17 cellular contexts compared by ENCODE assay signal in genomic region chr4:183821090-183821853, GRCh38.
DNase-seq lines count a peak whose midpoint lies in the region; ATAC-seq and TF ChIP-seq lines count a peak whose summit lies in the region.
"Had no signal": no experiment of that assay in that cellular context is flagged by ENCODE, and none has a peak within 500 bp of the region (broad histone marks: within the 10 kb centered on the region; RNA-seq: fewer than 3 reads in every experiment).

No MANE protein-coding gene starts in this region.

- peak; percentile 35 for ATAC-seq in stimulated activated naive CD8-positive, alpha-beta T cell treated with anti-CD3 and anti-CD28 coated beads, Interleukin-15, amount 100 ng/mL, for 72 hours
- no peak for ATAC-seq in stimulated activated naive CD8-positive, alpha-beta T cell treated with anti-CD3 and anti-CD28 coated beads, Interleukin-15, Interleukin-2, amounts not matched to agents 100 U/mL and 50 U/mL, for 24 hours
- no peak for ATAC-seq in gastroesophageal sphincter
- ATAC-seq: SK-N-SH treated with all-trans-retinoic acid at 6 μM for 48 hours had no signal

- H3K27me3 Mint-ChIP-seq in stimulated activated naive CD8-positive, alpha-beta T cell treated with anti-CD3 and anti-CD28 coated beads, Interleukin-15, amount 100 ng/mL, for 72 hours: no peaks in the 10 kb centered on the region
- peaks cover 15% of the 10 kb centered on the region for H3K27me3 Mint-ChIP-seq in HFFc6 (ENCODE audit: insufficient read depth)

- no peak overlapping the region for H2BK15ac ChIP-seq in neuronal stem cell (ENCODE audit: low read length)

- H3K36me3 Mint-ChIP-seq in HFFc6 (ENCODE audit: low read depth): no peaks in the 10 kb centered on the region

- no peaks in the 10 kb centered on the region for H3K9me3 Mint-ChIP-seq in stimulated activated naive CD8-positive, alpha-beta T cell treated with anti-CD3 and anti-CD28 coated beads, Interleukin-15, amount 100 ng/mL, for 72 hours
- H3K9me3 Mint-ChIP-seq in HFFc6: no peaks in the 10 kb centered on the region

- peak overlapping the region; percentile 78 for H3K18ac ChIP-seq in neuronal stem cell (ENCODE audit: low read length)

- H3K9me3 ChIP-seq in neuronal stem cell (replicated peaks in 1 of 2; ENCODE audit: control insufficient read depth in 2 of 2, insufficient read depth in 1 of 2, low read depth in 1 of 2, low read length in 2 of 2): peaks cover 0 to 4% of the 10 kb centered on the region in 2 donors
- no peaks in the 10 kb centered on the region for H3K9me3 ChIP-seq in gastroesophageal sphincter
- H3K9me3 ChIP-seq: Caco-2, Peyer's patch had no signal

- no peak overlapping the region for H4K8ac ChIP-seq in neuronal stem cell (ENCODE audit: low read depth, low read length)

- no peak overlapping the region for H2BK120ac ChIP-seq in neuronal stem cell (ENCODE audit: low read depth, low read length)

- in situ Hi-C loops in KBM-7 (cut with MboI; ENCODE audit: low pct_unique_long_range_greater_than_20kb, low sequenced_read_pairs): no loop called here

- H3K4me3 ChIP-seq in neuronal stem cell (ENCODE audit: low read length in 2 of 2) (no peak overlapping the region), gastroesophageal sphincter (no peak overlapping the region)
- H3K4me3 ChIP-seq: Peyer's patch had no signal

- H2BK5ac ChIP-seq in neuronal stem cell (ENCODE audit: low read length): no peak overlapping the region

- H2AFZ ChIP-seq in neuronal stem cell (ENCODE audit: low read length): no peak overlapping the region

- no peak overlapping the region for H3K9ac ChIP-seq in neuronal stem cell (ENCODE audit: low read depth, low read length, poor library complexity)

- H3K27ac Mint-ChIP-seq in stimulated activated naive CD8-positive, alpha-beta T cell treated with anti-CD3 and anti-CD28 coated beads, Interleukin-15, amount 100 ng/mL, for 72 hours: no peak overlapping the region
- H3K27ac Mint-ChIP-seq in HFFc6: no peak overlapping the region

- DNase-seq in stimulated activated naive CD8-positive, alpha-beta T cell treated with anti-CD3 and anti-CD28 coated beads, Interleukin-15, amount 100 ng/mL, for 72 hours: no peak
- no peak for DNase-seq in stimulated activated naive CD8-positive, alpha-beta T cell treated with anti-CD3 and anti-CD28 coated beads, Interleukin-15, Interleukin-2, amounts not matched to agents 100 U/mL and 50 U/mL, for 24 hours
- DNase-seq in NCI-H69 (lab: John Stamatoyannopoulos, UW): peak; percentile 1
- DNase-seq in neuronal stem cell (ENCODE audit: low spot score): no peak
- DNase-seq in KBM-7: no peak
- DNase-seq in HFFc6: no peak
- DNase-seq: AML-193, Caco-2, GDM1, HCEC 1CT, NCI-H187 treated with DMSO at 0.1 percent for 48 hours, NCI-H2227 treated with DMSO at 0.1 percent for 48 hours, NCI-H526 treated with DMSO at 0.1 percent for 48 hours, Peyer's patch, SHP77 had no signal

- no peaks in the 10 kb centered on the region for H3K27me3 ChIP-seq in neuronal stem cell (ENCODE audit: control insufficient read depth in 3 of 3, insufficient read depth in 3 of 3, low read depth in 1 of 3, low read length in 3 of 3)
- H3K27me3 ChIP-seq in gastroesophageal sphincter: no peaks in the 10 kb centered on the region
- H3K27me3 ChIP-seq: Peyer's patch had no signal

- H3K79me1 ChIP-seq in neuronal stem cell (ENCODE audit: low read depth, low read length): no peaks in the 10 kb centered on the region

- H2AK5ac ChIP-seq in neuronal stem cell (ENCODE audit: low read depth, low read length): no peak overlapping the region

- no peak overlapping the region for H3K4ac ChIP-seq in neuronal stem cell (ENCODE audit: low read length)

- no peaks in the 10 kb centered on the region for H3K4me1 Mint-ChIP-seq in stimulated activated naive CD8-positive, alpha-beta T cell treated with anti-CD3 and anti-CD28 coated beads, Interleukin-15, amount 100 ng/mL, for 72 hours
- peaks cover 11% of the 10 kb centered on the region; the same call in 1 of the 2 replicates for H3K4me1 Mint-ChIP-seq in HFFc6 (ENCODE audit: low read depth)

- no CpG with 5 or more reads among the region's 10 CpGs for WGBS in neuronal stem cell (ENCODE audit: extremely low coverage in 2 of 2, insufficient read length in 2 of 2, insufficient replicate concordance in 1 of 2), 2 donors
- WGBS in gastroesophageal sphincter (ENCODE audit: low coverage in 1 of 2), 2 donors: 71 to 85% methylated on average over 7 of the region's 10 CpGs

- no peak overlapping the region for H4K91ac ChIP-seq in neuronal stem cell (ENCODE audit: low read depth, low read length, poor library complexity)

- H3K27ac ChIP-seq in neuronal stem cell (replicated peaks; ENCODE audit: low read length): no peak overlapping the region
- no peak overlapping the region for H3K27ac ChIP-seq in gastroesophageal sphincter
- H3K27ac ChIP-seq: Peyer's patch had no signal

- TF ChIP-seq CTCF in HFFc6 (IDR thresholded peaks at IDR 0.05) (no peak), gastroesophageal sphincter (IDR thresholded peaks at IDR 0.05) (no peak)

- no peak overlapping the region for H3K23ac ChIP-seq in neuronal stem cell (ENCODE audit: low read depth, low read length, poor library complexity)

- TF ChIP-seq EP300 in gastroesophageal sphincter (IDR thresholded peaks at IDR 0.05): no peak

- H3K14ac ChIP-seq in neuronal stem cell (ENCODE audit: low read length): no peak overlapping the region

- H3K4me1 ChIP-seq in neuronal stem cell (ENCODE audit: control insufficient read depth in 2 of 2, insufficient read depth in 1 of 2, low read depth in 1 of 2, low read length in 2 of 2) (peaks cover 0 to 2% of the 10 kb centered on the region in 2 donors), gastroesophageal sphincter (no peaks in the 10 kb centered on the region)
- H3K4me1 ChIP-seq: Caco-2, Peyer's patch had no signal

- no peak overlapping the region for H3K4me2 ChIP-seq in neuronal stem cell (ENCODE audit: insufficient read depth, low read length, poor library complexity, severe bottlenecking)

- H3K4me3 Mint-ChIP-seq in stimulated activated naive CD8-positive, alpha-beta T cell treated with anti-CD3 and anti-CD28 coated beads, Interleukin-15, amount 100 ng/mL, for 72 hours: no peak overlapping the region
- no peak overlapping the region for H3K4me3 Mint-ChIP-seq in HFFc6

- H3K36me3 ChIP-seq in neuronal stem cell (replicated peaks in 1 of 2; ENCODE audit: control insufficient read depth in 2 of 2, insufficient read depth in 2 of 2, low read length in 2 of 2): no peaks in the 10 kb centered on the region
- no peaks in the 10 kb centered on the region for H3K36me3 ChIP-seq in gastroesophageal sphincter
- H3K36me3 ChIP-seq: Peyer's patch had no signal

- TF ChIP-seq POLR2A in gastroesophageal sphincter (IDR thresholded peaks at IDR 0.05): no peak

- H2BK12ac ChIP-seq in neuronal stem cell (ENCODE audit: low read length): no peak overlapping the region
